In the genomic region with DNA sequence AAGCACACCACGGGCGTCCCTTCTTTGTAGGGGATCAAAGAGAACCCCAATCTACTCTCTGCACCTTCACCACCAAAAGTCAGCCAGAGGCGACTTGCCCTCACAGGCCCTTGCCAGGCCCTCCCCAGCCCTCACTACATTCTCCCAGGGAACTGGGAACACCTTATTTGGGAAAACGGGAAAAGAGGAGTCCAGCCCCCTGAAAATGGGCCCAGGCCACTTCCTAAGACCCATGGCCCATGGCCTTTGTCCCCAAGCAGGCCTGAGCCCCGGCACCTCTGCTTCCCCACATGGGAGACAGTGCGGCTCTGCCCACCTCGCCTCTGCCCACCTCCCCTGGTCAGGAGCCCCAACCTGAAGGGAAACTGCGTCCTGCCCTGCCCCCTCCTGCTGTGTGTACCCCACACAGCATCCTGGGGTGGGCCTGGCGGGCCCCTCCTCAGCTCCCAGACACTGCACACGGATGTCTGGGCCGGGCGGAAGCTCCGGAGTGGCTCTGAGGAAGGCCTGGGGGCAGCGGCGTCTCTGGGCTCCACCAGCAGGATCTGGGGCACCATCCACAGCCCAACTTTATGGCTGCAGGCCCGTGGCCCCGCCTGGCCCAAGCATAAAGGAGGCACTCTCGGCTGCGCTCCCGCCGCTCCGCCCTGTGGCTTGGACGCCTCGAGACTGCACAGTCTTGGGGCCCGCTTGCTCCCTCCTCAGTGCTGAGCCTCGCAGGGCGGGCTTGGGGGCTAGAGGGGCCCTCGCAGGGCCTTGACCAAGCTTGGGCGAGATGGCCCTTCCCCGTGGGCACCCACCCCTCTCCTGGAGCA, we compare ENCODE assay signal across 23 cellular contexts.
"Had no signal": no experiment of that assay in that cellular context is flagged by ENCODE, and none has a peak within 500 bp of the region (broad histone marks: within the 10 kb centered on the region; RNA-seq: fewer than 3 reads in every experiment).

No MANE protein-coding gene starts in this region.

- FAIRE-seq: colon had no signal

- H3K4me3 Mint-ChIP-seq: activated CD4-positive, alpha-beta T cell treated with anti-CD3 and anti-CD28 coated beads, Interleukin-2, amount 10 ng/mL, durations not matched to agents 7 days and 5 days; activated CD8-positive, alpha-beta memory T cell treated with anti-CD3 and anti-CD28 coated beads, Interleukin-2, amount 10 ng/mL, durations not matched to agents 7 days and 5 days; activated CD8-positive, alpha-beta T cell treated with anti-CD3 and anti-CD28 coated beads for 36 hours; activated T-helper 1 cell treated with anti-CD3 and anti-CD28 coated beads, Interleukin-12 subunit alpha, Interleukin-12 subunit beta, Interleukin-2, Interleukin-4 antibody, amounts not matched to agents 30 ng/mL and 10 ng/mL and 1 ng/mL, durations not matched to agents 14 hours and 24 hours and 36 hours; neural crest cell had no signal

- H3K27me3 ChIP-seq: brain microvascular endothelial cell, upper lobe of left lung had no signal

- H3K27me3 Mint-ChIP-seq: activated CD4-positive, alpha-beta T cell treated with anti-CD3 and anti-CD28 coated beads, Interleukin-2, amount 10 ng/mL, durations not matched to agents 7 days and 5 days; activated CD8-positive, alpha-beta memory T cell treated with anti-CD3 and anti-CD28 coated beads, Interleukin-2, amount 10 ng/mL, durations not matched to agents 7 days and 5 days; activated CD8-positive, alpha-beta T cell treated with anti-CD3 and anti-CD28 coated beads for 36 hours; progenitor cell of endocrine pancreas had no signal

- H3K4me1 Mint-ChIP-seq: activated CD4-positive, alpha-beta T cell treated with anti-CD3 and anti-CD28 coated beads, Interleukin-2, amount 10 ng/mL, durations not matched to agents 7 days and 5 days; activated CD8-positive, alpha-beta memory T cell treated with anti-CD3 and anti-CD28 coated beads, Interleukin-2, amount 10 ng/mL, durations not matched to agents 7 days and 5 days had no signal

- H3K27ac ChIP-seq: brain microvascular endothelial cell, foreskin keratinocyte, upper lobe of left lung, VCaP had no signal

- H3K27ac Mint-ChIP-seq: activated CD4-positive, alpha-beta T cell treated with anti-CD3 and anti-CD28 coated beads, Interleukin-2, amount 10 ng/mL, durations not matched to agents 7 days and 5 days; activated CD8-positive, alpha-beta memory T cell treated with anti-CD3 and anti-CD28 coated beads, Interleukin-2, amount 10 ng/mL, durations not matched to agents 7 days and 5 days; activated CD8-positive, alpha-beta T cell treated with anti-CD3 and anti-CD28 coated beads for 36 hours; activated naive CD4-positive, alpha-beta T cell treated with anti-CD3 and anti-CD28 coated beads, Interleukin-2, amount 50 U/mL, for 72 hours; activated T-helper 1 cell treated with anti-CD3 and anti-CD28 coated beads, Interleukin-12 subunit alpha, Interleukin-12 subunit beta, Interleukin-2, Interleukin-4 antibody, amounts not matched to agents 30 ng/mL and 10 ng/mL and 1 ng/mL, durations not matched to agents 14 hours and 24 hours and 36 hours; progenitor cell of endocrine pancreas had no signal

- DNase-seq: activated CD4-positive, alpha-beta T cell treated with anti-CD3 and anti-CD28 coated beads, Interleukin-2, amount 10 ng/mL, durations not matched to agents 7 days and 5 days; activated CD4-positive, CD25-positive, alpha-beta regulatory T cell treated with anti-CD3 and anti-CD28 coated beads, Interleukin-2, amount 50 U/mL, for 72 hours; activated CD8-positive, alpha-beta memory T cell treated with anti-CD3 and anti-CD28 coated beads, Interleukin-2, amount 10 ng/mL, durations not matched to agents 7 days and 5 days; activated CD8-positive, alpha-beta T cell treated with anti-CD3 and anti-CD28 coated beads for 36 hours; activated gamma-delta T cell; activated T-cell treated with anti-CD3 and anti-CD28 coated beads for 4 hours; brain microvascular endothelial cell; central memory CD4-positive, alpha-beta T cell; effector memory CD4-positive, alpha-beta T cell; foreskin keratinocyte; hippocampal formation; mesenchymal stem cell; retina; stimulated activated CD4-positive, alpha-beta T cell treated with anti-CD3 and anti-CD28 coated beads, Interleukin-4, amount 100 ng/mL, for 24 hours; stimulated activated naive CD4-positive, alpha-beta T cell treated with Interleukin-2 at 50 U/mL for 16 hours; T-helper 2 cell had no signal

- ATAC-seq: activated CD8-positive, alpha-beta memory T cell treated with anti-CD3 and anti-CD28 coated beads, Interleukin-2, amount 10 ng/mL, durations not matched to agents 7 days and 5 days; activated CD8-positive, alpha-beta T cell treated with anti-CD3 and anti-CD28 coated beads for 36 hours; activated naive CD4-positive, alpha-beta T cell treated with anti-CD3 and anti-CD28 coated beads, Interleukin-2, amount 50 U/mL, for 72 hours; foreskin keratinocyte had no signal

- H3K4me3 ChIP-seq: upper lobe of left lung had no signal

- H3K36me3 Mint-ChIP-seq: activated CD8-positive, alpha-beta memory T cell treated with anti-CD3 and anti-CD28 coated beads, Interleukin-2, amount 10 ng/mL, durations not matched to agents 7 days and 5 days had no signal

- H3K36me3 ChIP-seq: brain microvascular endothelial cell, upper lobe of left lung had no signal
